In the genomic region with DNA sequence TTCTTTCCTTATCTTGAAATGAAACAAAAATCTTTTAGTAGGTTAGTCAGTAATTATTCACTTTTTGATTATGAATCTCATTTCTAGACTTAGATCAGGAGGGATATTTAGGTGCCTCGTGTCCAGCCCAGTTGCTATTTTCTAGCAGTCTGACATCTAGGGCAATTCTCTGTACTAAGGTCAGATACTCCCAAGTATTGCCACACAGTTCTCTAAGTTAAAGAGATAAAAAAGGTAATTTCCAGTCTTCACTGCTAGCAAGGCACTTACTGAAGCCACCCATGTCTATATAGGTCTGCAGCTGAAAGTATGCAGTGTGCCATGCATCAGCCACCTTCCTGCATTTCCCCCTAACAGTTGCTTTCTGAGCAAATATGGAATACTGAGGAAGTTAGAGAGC, we compare ENCODE assay signal across 29 cellular contexts.
"Had no signal": no experiment of that assay in that cellular context is flagged by ENCODE, and none has a peak within 500 bp of the region (broad histone marks: within the 10 kb centered on the region; RNA-seq: fewer than 3 reads in every experiment).

No MANE protein-coding gene starts in this region.

- ATAC-seq: activated CD4-positive, alpha-beta T cell treated with anti-CD3 and anti-CD28 coated beads for 36 hours; activated CD4-positive, CD25-positive, alpha-beta regulatory T cell treated with anti-CD3 and anti-CD28 coated beads, Interleukin-2, amount 50 U/mL, for 24 hours; activated CD8-positive, alpha-beta T cell treated with anti-CD3 and anti-CD28 coated beads, Interleukin-2, amount 10 ng/mL, durations not matched to agents 7 days and 5 days; activated naive CD4-positive, alpha-beta T cell treated with anti-CD3 and anti-CD28 coated beads, Interleukin-2, amount 50 U/mL, for 72 hours; PC-3; WTC11 had no signal

- H3K9me3 ChIP-seq: Peyer's patch, SJSA1 had no signal

- DNase-seq: activated CD4-positive, alpha-beta T cell treated with anti-CD3 and anti-CD28 coated beads for 36 hours; activated CD4-positive, alpha-beta T cell treated with anti-CD3 and anti-CD28 coated beads, Interleukin-2, amount 10 ng/mL, durations not matched to agents 7 days and 5 days; activated CD4-positive, alpha-beta T cell treated with anti-CD3 and anti-CD28 coated beads, Interleukin-2, amount 50 U/mL, for 48 hours; activated CD8-positive, alpha-beta T cell treated with anti-CD3 and anti-CD28 coated beads, Interleukin-2, amount 10 ng/mL, durations not matched to agents 7 days and 5 days; activated gamma-delta T cell treated with Interleukin-2 at 50 U/mL for 16 hours; activated naive CD4-positive, alpha-beta T cell treated with anti-CD3 and anti-CD28 coated beads for 36 hours; activated T-cell treated with anti-CD3 and anti-CD28 coated beads, Interleukin-2, amount 50 U/mL, for 24 hours; adrenal gland; aorta; brain microvascular endothelial cell; Karpas-422; KBM-7; NCI-H1105; NCI-H1417 treated with DMSO at 0.1 percent for 48 hours; NCI-H1694; NCI-H1930; NCI-H2081 treated with DMSO at 0.1 percent for 48 hours; NCI-H345; NCI-H524 treated with DMSO at 0.1 percent for 48 hours; PC-3; Peyer's patch; RPMI8226; SHP77 treated with DMSO at 0.1 percent for 48 hours; SK-N-SH had no signal

- H3K4me1 ChIP-seq: Peyer's patch, SJSA1 had no signal

- H3K4me2 ChIP-seq: SK-N-SH had no signal

- H3K4me3 ChIP-seq: adrenal gland, cardiac muscle cell, Peyer's patch, SJSA1 had no signal

- H3K27ac ChIP-seq: adrenal gland, brain microvascular endothelial cell, cardiac muscle cell, Peyer's patch, SJSA1 had no signal

- H3K36me3 ChIP-seq: adrenal gland, brain microvascular endothelial cell, cardiac muscle cell, Peyer's patch, SJSA1 had no signal

- H3K27me3 ChIP-seq: adrenal gland, brain microvascular endothelial cell, cardiac muscle cell, Peyer's patch, SJSA1 had no signal
